In genomic region chr2:172330060-172330671, GRCh38 we compare ENCODE assay signal across 17 cellular contexts.
DNase-seq lines count a peak whose midpoint lies in the region; ATAC-seq and TF ChIP-seq lines count a peak whose summit lies in the region.
"Had no signal": no experiment of that assay in that cellular context is flagged by ENCODE, and none has a peak within 500 bp of the region (broad histone marks: within the 10 kb centered on the region; RNA-seq: fewer than 3 reads in every experiment).

No MANE protein-coding gene starts in this region.

- H3K9me3 Mint-ChIP-seq in immature natural killer cell (no peaks in the 10 kb centered on the region), endothelial cell (ENCODE audit: unreplicated experiment) (no peaks in the 10 kb centered on the region)
- H3K9me3 Mint-ChIP-seq: activated naive CD8-positive, alpha-beta T cell treated with anti-CD3 and anti-CD28 coated beads for 36 hours; CD8-positive, alpha-beta T cell; H9 had no signal

- H3K27me3 ChIP-seq in spleen (replicated peaks in 1 of 7): no peaks in the 10 kb centered on the region
- H3K27me3 ChIP-seq: sigmoid colon had no signal

- no peak for TF ChIP-seq POLR2A in spleen (IDR thresholded peaks at IDR 0.05)

- no peaks in the 10 kb centered on the region for H3K9me3 ChIP-seq in spleen
- H3K9me3 ChIP-seq: sigmoid colon had no signal

- H3K27ac Mint-ChIP-seq in immature natural killer cell: peak overlapping the region in 4 of 6 donors; percentile 15 to 76 (median 47)
- H3K27ac Mint-ChIP-seq in endothelial cell (ENCODE audit: unreplicated experiment): no peak overlapping the region
- H3K27ac Mint-ChIP-seq: activated naive CD8-positive, alpha-beta T cell treated with anti-CD3 and anti-CD28 coated beads for 36 hours; CD8-positive, alpha-beta T cell had no signal

- no peak for TF ChIP-seq CTCF in spleen (IDR thresholded peaks at IDR 0.05 in 8 of 11, conservative IDR thresholded peaks at IDR 0.05 in 3 of 11)
- TF ChIP-seq CTCF in endothelial cell (IDR thresholded peaks at IDR 0.05; ENCODE audit: unreplicated experiment): no peak

- no peaks in the 10 kb centered on the region for H3K36me3 ChIP-seq in spleen
- H3K36me3 ChIP-seq: sigmoid colon had no signal

- H3K36me3 Mint-ChIP-seq in immature natural killer cell (peaks cover 0 to 3% (median 0%) of the 10 kb centered on the region in 3 donors), endothelial cell (ENCODE audit: low read depth, unreplicated experiment) (no peaks in the 10 kb centered on the region)
- H3K36me3 Mint-ChIP-seq: activated naive CD8-positive, alpha-beta T cell treated with anti-CD3 and anti-CD28 coated beads for 36 hours; CD8-positive, alpha-beta T cell had no signal

- H3K4me1 Mint-ChIP-seq in immature natural killer cell: peaks cover 14 to 29% of the 10 kb centered on the region in 2 donors
- H3K4me1 Mint-ChIP-seq in endothelial cell (ENCODE audit: unreplicated experiment): peaks cover 3% of the 10 kb centered on the region

- intact Hi-C loops in spleen (cut with DNase I; ENCODE audit: low total_unique reads): no loop called here

- DNase-seq in DMS53 (lab: John Stamatoyannopoulos, UW) (peak; percentile 25), DMS53 treated with DMSO at 0.1 percent for 48 hours (lab: John Stamatoyannopoulos, UW; ENCODE audit: unreplicated experiment) (no peak), NCI-H69 (lab: John Stamatoyannopoulos, UW) (peak; percentile 35), immature natural killer cell (no peak), spleen (no peak), NAMALWA (ENCODE audit: low spot score) (no peak), endothelial cell (ENCODE audit: low spot score) (no peak)
- DNase-seq: 8988T; activated naive CD8-positive, alpha-beta T cell treated with anti-CD3 and anti-CD28 coated beads for 36 hours; CD8-positive, alpha-beta T cell; central memory CD4-positive, alpha-beta T cell; H9; KG1; PC-9; stimulated activated naive CD8-positive, alpha-beta T cell treated with anti-CD3 and anti-CD28 coated beads, Interleukin-15, Interleukin-2, amounts not matched to agents 100 U/mL and 50 U/mL, for 24 hours had no signal

- peaks cover 0 to 14% (median 2%) of the 10 kb centered on the region in 6 donors for H3K4me1 ChIP-seq in spleen
- H3K4me1 ChIP-seq: sigmoid colon had no signal

- no peak for ATAC-seq in HG02973 (IDR thresholded peaks at IDR 0.05; ENCODE audit: unreplicated experiment)
- ATAC-seq: CD8-positive, alpha-beta T cell; stimulated activated naive CD8-positive, alpha-beta T cell treated with anti-CD3 and anti-CD28 coated beads, Interleukin-15, Interleukin-2, amounts not matched to agents 100 U/mL and 50 U/mL, for 24 hours had no signal

- no peak overlapping the region for H3K4me3 ChIP-seq in spleen
- H3K4me3 ChIP-seq: PC-9, sigmoid colon had no signal

- peak overlapping the region; percentile 32 to 84 (median 70) for H3K27ac ChIP-seq in spleen
- H3K27ac ChIP-seq: PC-9 had no signal

- 39 to 44% (median 40%) methylated on average over 5 of the region's 5 CpGs for WGBS in spleen, 5 donors

- H3K4me3 Mint-ChIP-seq in immature natural killer cell (peak overlapping the region in 3 of 5 donors; percentile 36 to 68 (median 54)), endothelial cell (ENCODE audit: unreplicated experiment) (no peak overlapping the region)
- H3K4me3 Mint-ChIP-seq: activated naive CD8-positive, alpha-beta T cell treated with anti-CD3 and anti-CD28 coated beads for 36 hours; CD8-positive, alpha-beta T cell; H9 had no signal

- H3K27me3 Mint-ChIP-seq in immature natural killer cell (ENCODE audit: low read depth in 3 of 3) (peaks cover 0 to 3% (median 2%) of the 10 kb centered on the region in 3 donors), endothelial cell (ENCODE audit: unreplicated experiment) (peaks cover 5% of the 10 kb centered on the region)
- H3K27me3 Mint-ChIP-seq: activated naive CD8-positive, alpha-beta T cell treated with anti-CD3 and anti-CD28 coated beads for 36 hours had no signal

Comparison
In these comparisons a context has a peak if more than half of its experiments do, and no peak if none do; other contexts are left out.
1. DNase-seq: peak in DMS53 (single experiment) and NCI-H69 (single experiment); none in DMS53 treated with DMSO at 0.1 percent for 48 hours (single experiment), immature natural killer cell (0 of 3), spleen (single experiment), NAMALWA (single experiment) and endothelial cell (single experiment).